Comparison of ENCODE assay signal across 9 cellular contexts in the genomic region with DNA sequence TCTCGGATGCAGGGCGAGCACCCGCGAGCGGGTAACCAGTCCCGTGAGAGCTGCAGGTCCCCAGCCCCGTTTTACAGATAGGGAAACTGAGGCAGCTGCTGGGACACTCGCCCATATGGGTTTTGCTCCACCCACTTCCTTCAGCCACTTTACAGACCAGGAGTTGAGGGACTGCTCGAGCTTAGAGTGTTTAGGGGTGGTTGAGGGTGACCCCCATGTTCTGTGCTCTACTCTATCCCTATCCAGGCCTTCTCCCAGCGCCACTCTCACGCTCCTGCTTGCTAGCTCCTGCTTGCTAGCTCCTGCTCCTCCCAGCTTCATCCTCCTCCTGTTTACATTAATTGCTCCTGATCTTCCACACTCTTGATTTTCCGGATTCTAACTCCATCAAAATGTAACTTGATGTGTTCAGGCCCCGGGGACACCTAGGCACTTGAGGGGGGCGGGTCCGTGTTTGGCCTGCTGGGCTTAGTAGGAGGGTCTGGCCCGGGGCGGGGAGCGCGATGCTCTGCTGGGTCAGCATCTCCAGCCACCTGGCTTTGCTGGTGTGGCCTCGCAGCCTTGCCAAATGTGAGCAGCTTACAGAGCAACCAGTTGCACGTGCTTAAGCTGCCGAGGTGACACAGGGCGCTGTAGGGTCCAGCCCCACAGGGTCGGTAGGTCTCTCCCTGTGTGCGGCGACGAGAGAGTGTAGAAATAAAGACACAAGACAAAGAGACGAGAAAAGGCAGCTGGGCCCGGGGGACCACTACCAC. TPM values are rescaled to one million over a fixed set of nuclear protein-coding genes. Genes with fewer than 3 reads are reported as not detected.
DNase-seq lines count a peak whose midpoint lies in the region; ATAC-seq, FAIRE-seq and TF ChIP-seq lines count a peak whose summit lies in the region.
"Had no signal": no experiment of that assay in that cellular context is flagged by ENCODE, and none has a peak within 500 bp of the region (broad histone marks: within the 10 kb centered on the region; RNA-seq: fewer than 3 reads in every experiment).

No MANE protein-coding gene starts in this region.

- 42 to 57% methylated on average over 21 to 29 of the region's 29 CpGs for WGBS in testis, 2 donors

- H3K4me1 Mint-ChIP-seq in T-helper 1 cell treated with Interleukin-12 subunit alpha and Interleukin-12 subunit beta and Interleukin-4 antibody, amounts not matched to agents 30 μg/mL and 1 μg/mL, for 36 hours (ENCODE audit: low read depth), result peaks cover 34% of the 10 kb centered on the region
- H3K4me1 Mint-ChIP-seq in astrocyte (ENCODE audit: low read depth, unreplicated experiment), result peaks cover 5% of the 10 kb centered on the region

- intact Hi-C loops in testis (cut with DNase I; ENCODE audit: low total_unique reads), result no loop called here

- H3K27me3 Mint-ChIP-seq in T-helper 1 cell treated with Interleukin-12 subunit alpha and Interleukin-12 subunit beta and Interleukin-4 antibody, amounts not matched to agents 30 μg/mL and 1 μg/mL, for 36 hours (ENCODE audit: low read depth), result peaks cover 16% of the 10 kb centered on the region
- peaks cover 14% of the 10 kb centered on the region for H3K27me3 Mint-ChIP-seq in astrocyte (ENCODE audit: low read depth, unreplicated experiment)

- TF ChIP-seq CTCF in astrocyte (IDR thresholded peaks at IDR 0.05; ENCODE audit: insufficient read depth, low read depth, low read length) (no peak), testis (IDR thresholded peaks at IDR 0.05) (no peak)

- H3K27me3 ChIP-seq in astrocyte (ENCODE audit: insufficient read depth, low read length), result peaks cover 6% of the 10 kb centered on the region
- no peaks in the 10 kb centered on the region for H3K27me3 ChIP-seq in layer of hippocampus (ENCODE audit: control insufficient read depth, insufficient read depth, low read length)
- H3K27me3 ChIP-seq in testis, result no peaks in the 10 kb centered on the region

- H3K36me3 Mint-ChIP-seq in T-helper 1 cell treated with Interleukin-12 subunit alpha and Interleukin-12 subunit beta and Interleukin-4 antibody, amounts not matched to agents 30 μg/mL and 1 μg/mL, for 36 hours (ENCODE audit: low read depth), result no peaks in the 10 kb centered on the region
- no peaks in the 10 kb centered on the region for H3K36me3 Mint-ChIP-seq in astrocyte (ENCODE audit: low read depth, unreplicated experiment)

- peaks cover 23% of the 10 kb centered on the region for H4K20me1 ChIP-seq in astrocyte (ENCODE audit: insufficient read depth, low read length)

- peaks cover 3% of the 10 kb centered on the region for H3K36me3 ChIP-seq in astrocyte (ENCODE audit: insufficient read depth, low read length)
- H3K36me3 ChIP-seq in testis (ENCODE audit: low read depth, missing control alignments), result no peaks in the 10 kb centered on the region

- H3K27ac ChIP-seq in astrocyte (ENCODE audit: low read depth, low read length) (no peak overlapping the region), layer of hippocampus (ENCODE audit: low read depth, low read length) (peak overlapping the region; percentile 100), testis (peak overlapping the region in 1 of 2 donors; percentile 94)

- H3K4me2 ChIP-seq in astrocyte (ENCODE audit: low read length), result peak overlapping the region; percentile 100

- H3K9me3 ChIP-seq in astrocyte (ENCODE audit: insufficient read depth, low read depth, low read length) (peaks cover 5% of the 10 kb centered on the region), testis (no peaks in the 10 kb centered on the region)

- no peak for TF ChIP-seq POLR2A in testis (IDR thresholded peaks at IDR 0.05)

- peak overlapping the region; percentile 98 for H3K4me3 ChIP-seq in astrocyte (ENCODE audit: insufficient read depth, low read depth, low read length)
- H3K4me3 ChIP-seq in testis, result peak overlapping the region; percentile 71 to 93

- H3K9ac ChIP-seq in astrocyte (ENCODE audit: low read length), result peak overlapping the region; percentile 91

- H2AFZ ChIP-seq in astrocyte (ENCODE audit: low read depth, low read length), result peak overlapping the region; percentile 99

- peak overlapping the region; percentile 89 for H3K4me3 Mint-ChIP-seq in T-helper 1 cell treated with Interleukin-12 subunit alpha and Interleukin-12 subunit beta and Interleukin-4 antibody, amounts not matched to agents 30 μg/mL and 1 μg/mL, for 36 hours
- peak overlapping the region; percentile 84 for H3K4me3 Mint-ChIP-seq in astrocyte (ENCODE audit: unreplicated experiment)

- FAIRE-seq in astrocyte (lab: Jason Lieb, UNC), result no peak

- no peak for ATAC-seq in HG03097 (IDR thresholded peaks at IDR 0.05; ENCODE audit: low FRiP score, unreplicated experiment)
- no peak for ATAC-seq in GM21717 (IDR thresholded peaks at IDR 0.05; ENCODE audit: unreplicated experiment)

- no peak for DNase-seq in T-helper 1 cell
- DNase-seq in astrocyte (ENCODE audit: low read depth), result no peak
- no peak for DNase-seq in testis
- DNase-seq in NCI-H1436 (lab: John Stamatoyannopoulos, UW), result no peak

- peak overlapping the region; percentile 95 for H3K27ac Mint-ChIP-seq in T-helper 1 cell treated with Interleukin-12 subunit alpha and Interleukin-12 subunit beta and Interleukin-4 antibody, amounts not matched to agents 30 μg/mL and 1 μg/mL, for 36 hours
- peak overlapping the region; percentile 63 for H3K27ac Mint-ChIP-seq in astrocyte (ENCODE audit: unreplicated experiment)

- peaks cover 32% of the 10 kb centered on the region for H3K79me2 ChIP-seq in astrocyte (ENCODE audit: insufficient read depth, low read length)

- H3K9me3 Mint-ChIP-seq in T-helper 1 cell treated with Interleukin-12 subunit alpha and Interleukin-12 subunit beta and Interleukin-4 antibody, amounts not matched to agents 30 μg/mL and 1 μg/mL, for 36 hours, result no peaks in the 10 kb centered on the region
- peaks cover 6% of the 10 kb centered on the region for H3K9me3 Mint-ChIP-seq in astrocyte (ENCODE audit: unreplicated experiment)

- peaks cover 12% of the 10 kb centered on the region for H3K4me1 ChIP-seq in astrocyte (ENCODE audit: insufficient read depth, low read length)
- H3K4me1 ChIP-seq in testis, result peaks cover 21% of the 10 kb centered on the region

RNA-seq across cellular contexts. Expression of a gene that starts 1.5 kb away (rescaled TPM):
- 44.1 and 44.4 TPM in 2 replicates for total RNA-seq in astrocyte
- total RNA-seq in testis, result 10 to 100 TPM; 95.8 to 96.4 TPM
- 53.1 TPM for polyA plus RNA-seq in testis (ENCODE audit: insufficient read depth, low read depth, low replicate concordance)

RNA-seq across cellular contexts. Expression of a gene that starts 20.2 kb away (rescaled TPM):
- not detected in 2 replicates for total RNA-seq in astrocyte
- total RNA-seq in testis, result not detected
- polyA plus RNA-seq in testis (ENCODE audit: insufficient read depth, low read depth, low replicate concordance), result 2.2 TPM
- total RNA-seq: Daoy had no signal

RNA-seq across cellular contexts. Expression of a gene that starts 31.1 kb away (rescaled TPM):
- 47.3 and 56.6 TPM in 2 replicates for total RNA-seq in astrocyte
- total RNA-seq in testis, result 100 to 1,000 TPM; 219 to 225 TPM
- polyA plus RNA-seq in testis (ENCODE audit: insufficient read depth, low read depth, low replicate concordance), result 56.9 TPM
